In genomic region chr1:212287995-212288394, GRCh38 we compare ENCODE assay signal across 1 cellular context.
TF ChIP-seq lines count a peak whose summit lies in the region.

No MANE protein-coding gene starts in this region.

TF ChIP-seq in K562, 482 proteins besides CTCF, POLR2A, EP300 and RAD21:
- TF ChIP-seq FOXK2 (conservative IDR thresholded peaks at IDR 0.05 in 1 of 2, IDR thresholded peaks at IDR 0.05 in 1 of 2; ENCODE audit: low read depth in 2 of 2): 0 out of 4 replicates have a peak, but pooled peaks of 1 of the 2 experiments have one; percentile 11
- TF ChIP-seq EP400 (IDR thresholded peaks at IDR 0.05): 0 out of 2 replicates have a peak, but pooled peaks have one; percentile 5
- peak in 1 of 2 experiments; percentile 29; a peak in 1 of 4 replicates for TF ChIP-seq MLLT1 (IDR thresholded peaks at IDR 0.05)
